ENCODE assay signal across 8 cellular contexts in genomic region chrX:153649178-153649914, GRCh38. TPM values are rescaled to one million over a fixed set of nuclear protein-coding genes. Genes with fewer than 3 reads are reported as not detected.
A peak's percentile ranks its signal among the peaks of the same experiment; 100 is the strongest.
DNase-seq lines count a peak whose midpoint lies in the region; ATAC-seq and TF ChIP-seq lines count a peak whose summit lies in the region.

No MANE protein-coding gene starts in this region.

- H3K27me3 ChIP-seq in kidney epithelial cell (ENCODE audit: control insufficient read depth, insufficient read depth, low read length) (peaks cover 36% of the 10 kb centered on the region), aorta (ENCODE audit: control insufficient read depth in 1 of 2, insufficient read depth in 2 of 2, low read length in 1 of 2) (peaks cover 0 to 2% of the 10 kb centered on the region in 2 donors)

- H3K4me3 Mint-ChIP-seq in activated T-cell treated with anti-CD3 and anti-CD28 coated beads, Interleukin-2, amount 50 U/mL, for 24 hours: no peak overlapping the region

- intact Hi-C loops in aorta (cut with DNase I): no loop called here

- no peaks in the 10 kb centered on the region for H3K4me1 Mint-ChIP-seq in activated T-cell treated with anti-CD3 and anti-CD28 coated beads, Interleukin-2, amount 50 U/mL, for 24 hours (ENCODE audit: low read depth)

- ATAC-seq in aorta (ENCODE audit: low FRiP score) (no peak), HG03159 (IDR thresholded peaks at IDR 0.05; ENCODE audit: unreplicated experiment) (no peak), HG03469 (IDR thresholded peaks at IDR 0.05; ENCODE audit: unreplicated experiment) (no peak)

- H3K4me1 ChIP-seq in aorta (ENCODE audit: control insufficient read depth in 1 of 2, insufficient read depth in 2 of 2, low read length in 2 of 2): no peaks in the 10 kb centered on the region

- no peak overlapping the region for H3K27ac Mint-ChIP-seq in activated T-cell treated with anti-CD3 and anti-CD28 coated beads, Interleukin-2, amount 50 U/mL, for 24 hours

- H3K27me3 Mint-ChIP-seq in activated T-cell treated with anti-CD3 and anti-CD28 coated beads, Interleukin-2, amount 50 U/mL, for 24 hours: peaks cover 50% of the 10 kb centered on the region

- H3K4me3 ChIP-seq in kidney epithelial cell (ENCODE audit: low read depth, low read length) (no peak overlapping the region), aorta (ENCODE audit: low read length in 2 of 2) (no peak overlapping the region)

- 80 to 83% methylated on average over 26 of the region's 26 CpGs for WGBS in aorta, 2 donors

- no peak overlapping the region for H3K27ac ChIP-seq in aorta (ENCODE audit: low read depth in 1 of 2, low read length in 2 of 2)

- DNase-seq in AG20443 (ENCODE audit: low spot score) (peak; percentile 61), GM19238 (ENCODE audit: insufficient read length, low spot score) (peak; percentile 61), NCI-H748 treated with DMSO at 0.1 percent for 48 hours (lab: John Stamatoyannopoulos, UW) (peak; percentile 16), kidney epithelial cell (ENCODE audit: low read depth) (no peak), aorta (peak; percentile 48 to 62)
- DNase-seq in activated T-cell treated with anti-CD3 and anti-CD28 coated beads, Interleukin-2, amount 50 U/mL, for 24 hours: peak; percentile 49

- H3K36me3 Mint-ChIP-seq in activated T-cell treated with anti-CD3 and anti-CD28 coated beads, Interleukin-2, amount 50 U/mL, for 24 hours (ENCODE audit: low read depth): no peaks in the 10 kb centered on the region

- H3K9me3 Mint-ChIP-seq in activated T-cell treated with anti-CD3 and anti-CD28 coated beads, Interleukin-2, amount 50 U/mL, for 24 hours: no peaks in the 10 kb centered on the region

- H3K36me3 ChIP-seq in kidney epithelial cell (ENCODE audit: control insufficient read depth, insufficient read depth, low read length) (no peaks in the 10 kb centered on the region), aorta (ENCODE audit: control insufficient read depth in 1 of 2, insufficient read depth in 2 of 2, low read length in 1 of 2) (no peaks in the 10 kb centered on the region)

- TF ChIP-seq CTCF in kidney epithelial cell (IDR thresholded peaks at IDR 0.05; ENCODE audit: insufficient read depth, low read length, poor library complexity, severe bottlenecking): peak; percentile 31

- H3K9me3 ChIP-seq in aorta (ENCODE audit: control insufficient read depth, low read length): peaks cover 1% of the 10 kb centered on the region

RNA-seq across cellular contexts. Expression of gene DUSP9, which starts 2.3 kb away (rescaled TPM):
- 3.2 and 4.1 TPM in 2 replicates for total RNA-seq in kidney epithelial cell
- not detected for total RNA-seq in aorta
- polyA plus RNA-seq in aorta: not detected

RNA-seq across cellular contexts. Expression of gene PNCK, which starts 24.3 kb away (rescaled TPM):
- total RNA-seq in kidney epithelial cell (0.34 and 1.6 TPM in 2 replicates), aorta (1 to 10 TPM; 4.3 to 4.9 TPM)
- 1 to 10 TPM in 1 of 2 donors, not detected in 1; 3.0 TPM for polyA plus RNA-seq in aorta

RNA-seq across cellular contexts. Expression of gene SLC6A8, which starts 38.4 kb away (rescaled TPM):
- total RNA-seq in kidney epithelial cell (35.0 and 36.0 TPM in 2 replicates), aorta (10 to 100 TPM; 16.2 to 26.7 TPM)
- 10 to 100 TPM; 13.9 to 14.7 TPM for polyA plus RNA-seq in aorta

RNA-seq across cellular contexts. Expression of gene CCNQ, which starts 50.4 kb away (rescaled TPM):
- total RNA-seq in kidney epithelial cell (29.3 and 36.6 TPM in 2 replicates), aorta (10 to 100 TPM; 13.5 to 13.6 TPM)
- polyA plus RNA-seq in aorta: 10 to 100 TPM; 28.8 to 40.3 TPM
